In genomic region chr19:2429917-2430570, GRCh38 we compare ENCODE assay signal across 1 cellular context.
TF ChIP-seq lines count a peak whose summit lies in the region.

No MANE protein-coding gene starts in this region.

TF ChIP-seq in GM12878, 131 proteins besides CTCF, POLR2A, EP300 and RAD21:
- TF ChIP-seq SMC3 (IDR thresholded peaks at IDR 0.05; ENCODE audit: borderline replicate concordance, low read length): no peak
- TF ChIP-seq POLR2AphosphoS5 (IDR thresholded peaks at IDR 0.05; ENCODE audit: low read length): 0 out of 2 replicates have a peak, but pooled peaks have one; percentile 31
